Comparison of ENCODE assay signal across 34 cellular contexts in the genomic region with DNA sequence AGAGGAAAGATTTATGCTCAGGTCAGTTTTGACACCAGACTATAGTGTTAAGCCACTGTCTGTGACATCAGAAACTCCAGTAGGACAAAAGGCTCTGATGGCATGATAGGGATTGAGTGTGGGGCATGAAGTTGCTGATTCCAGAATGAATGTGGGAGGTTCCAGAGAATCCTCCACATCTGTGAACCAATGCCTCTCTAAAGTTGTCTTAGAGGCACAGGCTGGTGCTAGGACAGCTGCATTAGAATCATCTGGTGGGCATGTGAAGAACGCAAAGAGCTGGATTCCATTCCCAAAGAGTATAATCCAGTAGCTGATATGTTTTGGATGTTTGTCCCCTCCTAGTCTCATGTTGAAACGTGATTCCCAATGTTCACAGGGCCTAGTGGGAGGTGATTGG.
"Had no signal": no experiment of that assay in that cellular context is flagged by ENCODE, and none has a peak within 500 bp of the region (broad histone marks: within the 10 kb centered on the region; RNA-seq: fewer than 3 reads in every experiment).

No MANE protein-coding gene starts in this region.

- H3K9me3 ChIP-seq: adrenal gland, ascending aorta had no signal

- ATAC-seq: activated CD8-positive, alpha-beta T cell treated with anti-CD3 and anti-CD28 coated beads for 36 hours; activated naive CD4-positive, alpha-beta T cell treated with anti-CD3 and anti-CD28 coated beads, Interleukin-2, amount 50 U/mL, for 72 hours; activated T-cell treated with anti-CD3 and anti-CD28 coated beads, Interleukin-2, amount 50 U/mL, for 4 hours; activated T-cell treated with anti-CD3 and anti-CD28 coated beads, Interleukin-2, amount 50 U/mL, for 72 hours; activated T-helper 17 cell treated with anti-CD3 and anti-CD28 coated beads, Interleukin-2, amount 50 U/mL, for 72 hours had no signal

- H3K4me3 Mint-ChIP-seq: activated B cell treated with CpG ODN at 0.5 μM for 24 hours; activated CD4-positive, alpha-beta memory T cell treated with anti-CD3 and anti-CD28 coated beads for 36 hours; activated CD4-positive, alpha-beta T cell treated with anti-CD3 and anti-CD28 coated beads, Interleukin-2, amount 10 ng/mL, durations not matched to agents 24 days and 14 days; activated CD8-positive, alpha-beta T cell treated with anti-CD3 and anti-CD28 coated beads for 36 hours; activated naive CD4-positive, alpha-beta T cell treated with anti-CD3 and anti-CD28 coated beads for 36 hours; activated naive CD8-positive, alpha-beta T cell treated with anti-CD3 and anti-CD28 coated beads for 36 hours; activated T-cell treated with anti-CD3 and anti-CD28 coated beads, Interleukin-2, amount 50 U/mL, for 4 hours; activated T-cell treated with anti-CD3 and anti-CD28 coated beads, Interleukin-2, amount 50 U/mL, for 72 hours; activated T-helper 1 cell treated with anti-CD3 and anti-CD28 coated beads, Interleukin-12 subunit alpha, Interleukin-12 subunit beta, Interleukin-2, Interleukin-4 antibody, amounts not matched to agents 30 ng/mL and 10 ng/mL and 1 ng/mL, durations not matched to agents 14 hours and 24 hours and 36 hours; activated T-helper 17 cell treated with anti-CD3 and anti-CD28 coated beads, Interleukin-2, amount 50 U/mL, for 72 hours; brain; T-helper 1 cell treated with Interleukin-12 subunit alpha and Interleukin-12 subunit beta and Interleukin-4 antibody, amounts not matched to agents 30 μg/mL and 1 μg/mL, for 36 hours; T-helper 2 cell treated with Interferon-gamma antibody and Interleukin-4, amounts not matched to agents 5 μg/mL and 100 μg/mL, for 36 hours had no signal

- H3K27ac Mint-ChIP-seq: activated B cell treated with CpG ODN at 0.5 μM for 24 hours; activated CD4-positive, alpha-beta memory T cell treated with anti-CD3 and anti-CD28 coated beads for 36 hours; activated CD4-positive, alpha-beta T cell treated with anti-CD3 and anti-CD28 coated beads, Interleukin-2, amount 10 ng/mL, durations not matched to agents 24 days and 14 days; activated CD8-positive, alpha-beta T cell treated with anti-CD3 and anti-CD28 coated beads for 36 hours; activated naive CD4-positive, alpha-beta T cell treated with anti-CD3 and anti-CD28 coated beads for 36 hours; activated naive CD4-positive, alpha-beta T cell treated with anti-CD3 and anti-CD28 coated beads, Interleukin-2, amount 50 U/mL, for 72 hours; activated naive CD8-positive, alpha-beta T cell treated with anti-CD3 and anti-CD28 coated beads for 36 hours; activated T-cell treated with anti-CD3 and anti-CD28 coated beads, Interleukin-2, amount 50 U/mL, for 72 hours; activated T-helper 1 cell treated with anti-CD3 and anti-CD28 coated beads, Interleukin-12 subunit alpha, Interleukin-12 subunit beta, Interleukin-2, Interleukin-4 antibody, amounts not matched to agents 30 ng/mL and 10 ng/mL and 1 ng/mL, durations not matched to agents 14 hours and 24 hours and 36 hours; activated T-helper 17 cell treated with anti-CD3 and anti-CD28 coated beads, Interleukin-2, amount 50 U/mL, for 72 hours; brain; T-helper 1 cell treated with Interleukin-12 subunit alpha and Interleukin-12 subunit beta and Interleukin-4 antibody, amounts not matched to agents 30 μg/mL and 1 μg/mL, for 36 hours; T-helper 2 cell treated with Interferon-gamma antibody and Interleukin-4, amounts not matched to agents 5 μg/mL and 100 μg/mL, for 36 hours had no signal

- H3K36me3 ChIP-seq: adrenal gland, ascending aorta had no signal

- H3K4me1 ChIP-seq: adrenal gland, ascending aorta had no signal

- H3K9me3 Mint-ChIP-seq: activated B cell treated with CpG ODN at 0.5 μM for 24 hours; activated CD4-positive, alpha-beta memory T cell treated with anti-CD3 and anti-CD28 coated beads for 36 hours; activated CD4-positive, alpha-beta T cell treated with anti-CD3 and anti-CD28 coated beads, Interleukin-2, amount 10 ng/mL, durations not matched to agents 24 days and 14 days; activated CD8-positive, alpha-beta T cell treated with anti-CD3 and anti-CD28 coated beads for 36 hours; activated naive CD4-positive, alpha-beta T cell treated with anti-CD3 and anti-CD28 coated beads for 36 hours; activated naive CD8-positive, alpha-beta T cell treated with anti-CD3 and anti-CD28 coated beads for 36 hours; activated T-cell treated with anti-CD3 and anti-CD28 coated beads, Interleukin-2, amount 50 U/mL, for 4 hours; activated T-helper 1 cell treated with anti-CD3 and anti-CD28 coated beads, Interleukin-12 subunit alpha, Interleukin-12 subunit beta, Interleukin-2, Interleukin-4 antibody, amounts not matched to agents 30 ng/mL and 10 ng/mL and 1 ng/mL, durations not matched to agents 14 hours and 24 hours and 36 hours; activated T-helper 17 cell treated with anti-CD3 and anti-CD28 coated beads, Interleukin-2, amount 50 U/mL, for 72 hours; T-helper 1 cell treated with Interleukin-12 subunit alpha and Interleukin-12 subunit beta and Interleukin-4 antibody, amounts not matched to agents 30 μg/mL and 1 μg/mL, for 36 hours; T-helper 2 cell treated with Interferon-gamma antibody and Interleukin-4, amounts not matched to agents 5 μg/mL and 100 μg/mL, for 36 hours had no signal

- H3K4me3 ChIP-seq: adrenal gland, ascending aorta had no signal

- H3K36me3 Mint-ChIP-seq: activated CD4-positive, alpha-beta memory T cell treated with anti-CD3 and anti-CD28 coated beads for 36 hours; activated naive CD4-positive, alpha-beta T cell treated with anti-CD3 and anti-CD28 coated beads, Interleukin-2, amount 50 U/mL, for 72 hours; activated naive CD8-positive, alpha-beta T cell treated with anti-CD3 and anti-CD28 coated beads for 36 hours; brain had no signal

- DNase-seq: activated B cell treated with CpG ODN at 0.5 μM for 24 hours; activated CD4-positive, alpha-beta memory T cell treated with anti-CD3 and anti-CD28 coated beads for 36 hours; activated CD4-positive, alpha-beta T cell treated with anti-CD3 and anti-CD28 coated beads for 4 hours; activated CD4-positive, alpha-beta T cell treated with anti-CD3 and anti-CD28 coated beads, Interleukin-2, amount 10 ng/mL, durations not matched to agents 24 days and 14 days; activated CD4-positive, alpha-beta T cell treated with anti-CD3 and anti-CD28 coated beads, Interleukin-2, amount 50 U/mL, for 1 hour; activated CD4-positive, alpha-beta T cell treated with anti-CD3 and anti-CD28 coated beads, Interleukin-2, amount 50 U/mL, for 4 hours; activated CD4-positive, CD25-positive, alpha-beta regulatory T cell treated with anti-CD3 and anti-CD28 coated beads, Interleukin-2, amount 50 U/mL, for 72 hours; activated CD8-positive, alpha-beta memory T cell treated with anti-CD3 and anti-CD28 coated beads, Interleukin-2, amount 50 U/mL, for 48 hours; activated CD8-positive, alpha-beta T cell treated with anti-CD3 and anti-CD28 coated beads for 36 hours; activated effector memory CD4-positive, alpha-beta T cell treated with anti-CD3 and anti-CD28 coated beads, Interleukin-2, amount 50 U/mL, for 16 hours; activated gamma-delta T cell treated with Interleukin-2 at 50 U/mL for 16 hours; activated naive CD4-positive, alpha-beta T cell; activated naive CD4-positive, alpha-beta T cell treated with anti-CD3 and anti-CD28 coated beads for 36 hours; activated naive CD4-positive, alpha-beta T cell treated with anti-CD3 and anti-CD28 coated beads, Interleukin-2, amount 50 U/mL, for 16 hours; activated naive CD8-positive, alpha-beta T cell treated with anti-CD3 and anti-CD28 coated beads for 36 hours; activated T-cell treated with anti-CD3 and anti-CD28 coated beads, Interleukin-2, amount 50 U/mL, for 1 hour; activated T-cell treated with anti-CD3 and anti-CD28 coated beads, Interleukin-2, amount 50 U/mL, for 4 hours; activated T-cell treated with anti-CD3 and anti-CD28 coated beads, Interleukin-2, amount 50 U/mL, for 72 hours; adrenal gland; amniotic stem cell; anterior cingulate cortex; central memory CD4-positive, alpha-beta T cell; SW 1271; T-helper 1 cell; T-helper 2 cell; T-helper 9 cell had no signal

- H3K4me1 Mint-ChIP-seq: activated B cell treated with CpG ODN at 0.5 μM for 24 hours; activated CD4-positive, alpha-beta T cell treated with anti-CD3 and anti-CD28 coated beads, Interleukin-2, amount 10 ng/mL, durations not matched to agents 24 days and 14 days; activated naive CD8-positive, alpha-beta T cell treated with anti-CD3 and anti-CD28 coated beads for 36 hours; activated T-helper 17 cell treated with anti-CD3 and anti-CD28 coated beads, Interleukin-2, amount 50 U/mL, for 72 hours; brain had no signal

- H3K27me3 ChIP-seq: adrenal gland, ascending aorta had no signal

- H3K27me3 Mint-ChIP-seq: activated T-helper 17 cell treated with anti-CD3 and anti-CD28 coated beads, Interleukin-2, amount 50 U/mL, for 72 hours had no signal

- H3K27ac ChIP-seq: adrenal gland, ascending aorta, VCaP had no signal
